22 cellular contexts compared by ENCODE assay signal in the genomic region with DNA sequence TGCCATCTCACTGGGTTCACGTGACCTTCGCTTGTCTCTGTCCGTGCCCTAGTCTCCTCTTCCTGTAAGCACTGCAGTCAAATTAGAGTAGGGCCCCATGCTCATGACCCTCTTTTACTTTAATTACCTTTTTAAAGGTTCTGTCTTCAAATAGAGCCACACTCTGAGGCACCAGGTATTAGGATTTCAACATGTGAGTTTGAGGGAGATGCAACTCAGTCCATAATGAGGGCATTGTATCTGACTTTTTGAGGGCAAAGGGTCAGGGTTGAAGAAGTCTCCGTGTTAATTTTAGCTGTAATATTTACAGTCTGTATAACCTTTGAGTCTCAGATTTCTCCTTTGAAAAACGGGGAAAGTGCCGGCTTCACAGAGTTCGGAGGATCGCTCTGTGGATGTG.
"Had no signal": no experiment of that assay in that cellular context is flagged by ENCODE, and none has a peak within 500 bp of the region (broad histone marks: within the 10 kb centered on the region; RNA-seq: fewer than 3 reads in every experiment).

No MANE protein-coding gene starts in this region.

- H3K9me3 ChIP-seq: esophagus squamous epithelium, gastroesophageal sphincter, heart left ventricle, left lung, lower lobe of right lung, mucosa of descending colon had no signal

- H3K36me3 ChIP-seq: esophagus squamous epithelium, gastroesophageal sphincter, heart left ventricle, left lung, lower lobe of right lung had no signal

- H3K9me3 Mint-ChIP-seq: immature natural killer cell, mesothelial cell of epicardium had no signal

- H3K27ac ChIP-seq: coronary artery, dorsolateral prefrontal cortex, esophagus squamous epithelium, foreskin keratinocyte, gastroesophageal sphincter, heart left ventricle, hepatocyte, left lung, lower lobe of right lung had no signal

- H3K4me3 Mint-ChIP-seq: immature natural killer cell, mesothelial cell of epicardium had no signal

- H3K4me3 ChIP-seq: coronary artery, dorsolateral prefrontal cortex, esophagus squamous epithelium, gastroesophageal sphincter, heart left ventricle, hepatocyte, left lung, lower lobe of right lung, mucosa of descending colon had no signal

- H3K36me3 Mint-ChIP-seq: immature natural killer cell, mesothelial cell of epicardium had no signal

- H3K27me3 ChIP-seq: esophagus squamous epithelium, foreskin keratinocyte, gastroesophageal sphincter, hepatocyte had no signal

- H3K4me1 Mint-ChIP-seq: immature natural killer cell, mesothelial cell of epicardium had no signal

- H3K27ac Mint-ChIP-seq: immature natural killer cell, mesothelial cell of epicardium had no signal

- DNase-seq: dermis blood vessel endothelial cell; dorsolateral prefrontal cortex; effector CD4-positive, alpha-beta T cell; effector memory CD4-positive, alpha-beta T cell; esophagus squamous epithelium; foreskin keratinocyte; heart left ventricle; hypothalamus; immature natural killer cell; islet precursor cell; kidney; kidney glomerular epithelial cell; left colon; left lung; left ventricle myocardium superior; lower lobe of right lung; mesenchymal stem cell; mucosa of descending colon had no signal

- H3K4me1 ChIP-seq: esophagus squamous epithelium, foreskin keratinocyte, gastroesophageal sphincter, heart left ventricle, left lung, lower lobe of right lung had no signal
